25 cellular contexts compared by ENCODE assay signal in the genomic region with DNA sequence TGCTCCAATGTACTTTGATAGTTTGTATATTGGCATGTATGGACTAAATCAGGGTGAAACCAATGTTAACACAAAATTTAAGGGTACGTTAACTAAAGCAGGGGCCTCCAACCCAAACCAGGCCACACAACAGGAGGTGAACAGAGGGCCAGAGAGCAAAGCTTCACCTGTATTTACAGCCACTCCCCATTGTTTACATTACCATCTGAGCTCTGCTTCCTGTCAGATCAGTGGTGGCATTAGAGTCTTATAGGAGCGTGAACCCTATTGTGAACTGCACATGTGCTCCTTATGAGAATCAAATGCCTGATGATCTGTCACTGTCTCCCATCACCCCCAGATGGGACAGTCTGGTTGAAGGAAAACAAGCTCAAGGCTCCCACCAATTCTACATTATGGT.
"Had no signal": no experiment of that assay in that cellular context is flagged by ENCODE, and none has a peak within 500 bp of the region (broad histone marks: within the 10 kb centered on the region; RNA-seq: fewer than 3 reads in every experiment).

No MANE protein-coding gene starts in this region.

- DNase-seq: activated CD4-positive, alpha-beta T cell treated with anti-CD3 and anti-CD28 coated beads, Interleukin-2, amount 10 ng/mL, durations not matched to agents 24 days and 14 days; activated CD4-positive, alpha-beta T cell treated with anti-CD3 and anti-CD28 coated beads, Interleukin-2, amount 50 U/mL, for 4 hours; activated CD8-positive, alpha-beta T cell treated with anti-CD3 and anti-CD28 coated beads for 36 hours; activated gamma-delta T cell; activated naive CD4-positive, alpha-beta T cell treated with Interleukin-2 at 50 U/mL for 16 hours; activated naive CD8-positive, alpha-beta T cell treated with anti-CD3 and anti-CD28 coated beads, Interleukin-2, amount 10 ng/mL, durations not matched to agents 7 days and 5 days; activated T-cell treated with anti-CD3 and anti-CD28 coated beads, Interleukin-2, amount 50 U/mL, for 24 hours; amygdala; colonic mucosa; Karpas-422; NCI-H1105; NCI-H1417 treated with DMSO at 0.1 percent for 48 hours; NCI-H187 treated with DMSO at 0.1 percent for 48 hours; NCI-H2171; NCI-H526; NK-92 treated with Interleukin-12 subunit alpha and Interleukin-12 subunit beta, amount 100 ng/mL, for 24 hours; PC-3; Peyer's patch; RPMI8226; SHP77 treated with DMSO at 0.1 percent for 48 hours; SK-N-SH had no signal

- H3K4me2 ChIP-seq: SK-N-SH had no signal

- H3K9me3 ChIP-seq: ascending aorta, colonic mucosa, Peyer's patch, SJSA1, SK-N-SH had no signal

- ATAC-seq: activated CD8-positive, alpha-beta T cell treated with anti-CD3 and anti-CD28 coated beads for 36 hours had no signal

- H3K27me3 ChIP-seq: ascending aorta, cardiac muscle cell, colonic mucosa, Peyer's patch had no signal

- H3K27ac ChIP-seq: ascending aorta, cardiac muscle cell, colonic mucosa, Peyer's patch, SJSA1 had no signal

- H3K4me3 ChIP-seq: ascending aorta, cardiac muscle cell, colonic mucosa, Peyer's patch, SJSA1 had no signal

- FAIRE-seq: TTC549 had no signal

- H3K4me1 ChIP-seq: ascending aorta, colonic mucosa, Peyer's patch, SJSA1 had no signal

- H3K36me3 ChIP-seq: ascending aorta, cardiac muscle cell, colonic mucosa, Peyer's patch, SJSA1 had no signal

- H3K9ac ChIP-seq: SK-N-SH had no signal
